ENCODE assay signal across 9 cellular contexts in the genomic region with DNA sequence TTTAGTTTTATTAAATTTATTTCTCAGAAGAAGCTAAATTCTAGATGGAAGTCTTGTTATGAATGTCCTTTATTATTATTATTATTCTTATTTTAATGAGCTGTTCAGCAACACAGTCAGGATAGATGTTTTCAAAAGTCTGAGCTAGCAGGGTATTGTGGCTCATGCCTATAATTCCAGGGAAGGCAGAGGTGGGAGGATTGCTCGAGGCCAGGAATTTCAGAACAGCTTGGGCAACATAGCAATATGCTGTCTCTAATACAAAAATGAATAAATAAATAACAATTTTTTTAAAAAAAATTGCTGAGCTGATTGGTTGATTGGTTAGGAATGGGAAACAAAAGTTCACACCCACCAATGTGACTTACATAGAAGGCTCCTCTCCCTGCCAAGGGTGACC.
"Had no signal": no experiment of that assay in that cellular context is flagged by ENCODE, and none has a peak within 500 bp of the region (broad histone marks: within the 10 kb centered on the region; RNA-seq: fewer than 3 reads in every experiment).

No MANE protein-coding gene starts in this region.

- ATAC-seq: HCT116, K562 had no signal

- DNase-seq: GM23248, GOT3, H7, HFFc6, IMR-90, KG1 had no signal

- H3K9ac ChIP-seq: GM23248 had no signal

- H3K4me1 ChIP-seq: HAP-1 had no signal

- H3K4me3 ChIP-seq: GM23248, HAP-1, K562 had no signal

- H3K36me3 ChIP-seq: HAP-1 had no signal

- H3K9me3 ChIP-seq: HAP-1 had no signal
